14 cellular contexts compared by ENCODE assay signal in genomic region chr9:121294181-121294743, GRCh38. TPM values are rescaled to one million over a fixed set of nuclear protein-coding genes. Genes with fewer than 3 reads are reported as not detected.
DNase-seq lines count a peak whose midpoint lies in the region; ATAC-seq, FAIRE-seq and TF ChIP-seq lines count a peak whose summit lies in the region.
"Had no signal": no experiment of that assay in that cellular context is flagged by ENCODE, and none has a peak within 500 bp of the region (broad histone marks: within the 10 kb centered on the region; RNA-seq: fewer than 3 reads in every experiment).

No MANE protein-coding gene starts in this region.

- intact Hi-C loops in lower lobe of right lung (cut with DNase I), result no loop called here
- intact Hi-C loops in stomach (cut with DNase I; ENCODE audit: low total_unique reads), result no loop called here
- intact Hi-C loops in PC-3 (cut with micrococcal nuclease), result no loop called here

- H3K14ac ChIP-seq in H1 (ENCODE audit: insufficient read length), result no peak overlapping the region

- no peak overlapping the region for H3K9ac ChIP-seq in BLaER1 treated with 17β-estradiol and CSF1 and Interleukin-3, amounts not matched to agents 10 nM and 100 nM
- H3K9ac ChIP-seq in H1 (replicated peaks in 1 of 4; ENCODE audit: extremely low read depth in 1 of 4, low read depth in 3 of 4, low read length in 3 of 4) (no peak overlapping the region), PC-3 (ENCODE audit: low read length) (no peak overlapping the region), MM.1S (ENCODE audit: low read length) (no peak overlapping the region)

- H4K5ac ChIP-seq in H1 (ENCODE audit: insufficient read length, low read depth, low read length), result no peak overlapping the region

- H4K91ac ChIP-seq in H1 (replicated peaks; ENCODE audit: insufficient read length, low read length), result peak overlapping the region; percentile 5

- H2BK5ac ChIP-seq in H1 (ENCODE audit: low read depth, low read length), result no peak overlapping the region

- no peak overlapping the region for H4K8ac ChIP-seq in H1 (ENCODE audit: extremely low read depth, insufficient read depth, low read length)

- no peak overlapping the region for H3K23ac ChIP-seq in H1 (ENCODE audit: insufficient read length)

- H3K27ac ChIP-seq in BLaER1 treated with 17β-estradiol and CSF1 and Interleukin-3, amounts not matched to agents 10 nM and 100 nM, result no peak overlapping the region
- H3K27ac ChIP-seq in H1 (ENCODE audit: low read depth, low read length), result no peak overlapping the region
- peak overlapping the region; percentile 83 for H3K27ac ChIP-seq in lower lobe of right lung
- H3K27ac ChIP-seq in stomach, result peak overlapping the region; percentile 76 to 96 (median 87)
- no peak overlapping the region for H3K27ac ChIP-seq in PC-3 (ENCODE audit: low read length)
- H3K27ac ChIP-seq in MM.1S (ENCODE audit: low read length), result no peak overlapping the region

- H3K27me3 ChIP-seq in BLaER1 treated with 17β-estradiol and CSF1 and Interleukin-3, amounts not matched to agents 10 nM and 100 nM, result no peaks in the 10 kb centered on the region; a peak in 1 of 22 replicates
- H3K27me3 ChIP-seq in H1 (replicated peaks in 1 of 4; ENCODE audit: control insufficient read depth in 3 of 4, extremely low read depth in 1 of 4, insufficient read depth in 3 of 4, low read length in 3 of 4), result peaks cover 0 to 3% (median 2%) of the 10 kb centered on the region in 4 experiments; a peak in 3 of 7 replicates
- no peaks in the 10 kb centered on the region for H3K27me3 ChIP-seq in lower lobe of right lung (ENCODE audit: low read depth)
- H3K27me3 ChIP-seq in stomach, result no peaks in the 10 kb centered on the region
- H3K27me3 ChIP-seq in PC-3 (ENCODE audit: low read length), result no peaks in the 10 kb centered on the region
- peaks cover 5% of the 10 kb centered on the region for H3K27me3 ChIP-seq in MM.1S (replicated peaks; ENCODE audit: insufficient read depth, low read length)

- H2BK12ac ChIP-seq in H1 (ENCODE audit: low read depth, low read length), result no peak overlapping the region

- H3K9me2 ChIP-seq in PC-3 (replicated peaks; ENCODE audit: low read length) (no peaks in the 10 kb centered on the region), MM.1S (replicated peaks; ENCODE audit: insufficient read depth, low read length) (no peaks in the 10 kb centered on the region)

- TF ChIP-seq EP300 in H1 (IDR thresholded peaks at IDR 0.05; ENCODE audit: borderline replicate concordance in 1 of 2, low read depth in 2 of 2, low read length in 2 of 2), result no peak
- TF ChIP-seq EP300 in stomach (IDR thresholded peaks at IDR 0.05), result no peak

- no peak for FAIRE-seq in H1 (lab: Jason Lieb, UNC)
- FAIRE-seq: urothelium cell line had no signal

- BruUV-seq in PC-3 (replicated peaks; lab: Mats Ljungman, UMichigan), result no TSS peak

- H3K23me2 ChIP-seq in H1 (ENCODE audit: low read depth, low read length), result peaks cover 2% of the 10 kb centered on the region; the same call in 1 of the 2 replicates

- peak overlapping the region; percentile 10 to 63 (median 36); a peak in 19 of 22 replicates for H3K4me2 ChIP-seq in BLaER1 treated with 17β-estradiol and CSF1 and Interleukin-3, amounts not matched to agents 10 nM and 100 nM
- no peak overlapping the region for H3K4me2 ChIP-seq in H1 (ENCODE audit: insufficient read depth in 1 of 2, low read depth in 2 of 2, low read length in 2 of 2)
- no peak overlapping the region for H3K4me2 ChIP-seq in PC-3 (ENCODE audit: low read length)
- no peak overlapping the region for H3K4me2 ChIP-seq in MM.1S (ENCODE audit: low read depth, low read length)

- H3K36me3 ChIP-seq in BLaER1 treated with 17β-estradiol and CSF1 and Interleukin-3, amounts not matched to agents 10 nM and 100 nM, result peaks cover 0 to 47% (median 0%) of the 10 kb centered on the region in 11 experiments; a peak in 6 of 22 replicates
- no peaks in the 10 kb centered on the region for H3K36me3 ChIP-seq in H1 (ENCODE audit: control insufficient read depth in 2 of 4, insufficient read depth in 4 of 4, low read length in 3 of 4)
- no peaks in the 10 kb centered on the region for H3K36me3 ChIP-seq in lower lobe of right lung
- H3K36me3 ChIP-seq in stomach, result peaks cover 0 to 33% (median 0%) of the 10 kb centered on the region in 4 donors
- no peaks in the 10 kb centered on the region for H3K36me3 ChIP-seq in PC-3 (ENCODE audit: low read depth, low read length)
- no peaks in the 10 kb centered on the region for H3K36me3 ChIP-seq in MM.1S (replicated peaks; ENCODE audit: insufficient read depth, low read length)

- CTCF ChIA-PET in H1 (lab: Charles Lee; ENCODE audit: partially characterized antibody), result interaction anchor here (0.6 to 3.2 kb wide), 7 partner anchors 14 to 728 kb away, joined by 3 to 15 read pairs (median 4); partner anchors contain the start of gene GSN
- CTCF ChIA-PET in PC-3 (lab: Charles Lee), result no interaction called here

- no peak overlapping the region for H3K56ac ChIP-seq in H1 (replicated peaks; ENCODE audit: insufficient read length, low read depth, low read length)

- H2AFZ ChIP-seq in H1 (ENCODE audit: low read length) (no peak overlapping the region), PC-3 (ENCODE audit: low read length) (no peak overlapping the region), MM.1S (ENCODE audit: low read length) (no peak overlapping the region)

- 90% methylated on average over 6 of the region's 6 CpGs; no CpG with 5 or more reads in 1 of the 2 experiments for WGBS in H1 (ENCODE audit: extremely low coverage in 1 of 2, insufficient coverage in 1 of 2, insufficient read length in 1 of 2, insufficient replicate concordance in 2 of 2, low coverage in 1 of 2, low lambda C conversion rate in 2 of 2, missing lambda C conversion rate in 1 of 2), 2 experiments
- 67 to 77% (median 70%) methylated on average over 5 to 6 of the region's 6 CpGs for WGBS in stomach, 5 donors

- H3K4ac ChIP-seq in H1 (replicated peaks; ENCODE audit: insufficient read length, low read depth, low read length), result no peak overlapping the region

- TF ChIP-seq CTCF in H1 (IDR thresholded peaks at IDR 0.05; ENCODE audit: control extremely low read depth in 1 of 3, insufficient read depth in 1 of 3, low read depth in 1 of 3, low read length in 3 of 3) (no peak), lower lobe of right lung (IDR thresholded peaks at IDR 0.05) (no peak), stomach (IDR thresholded peaks at IDR 0.05) (no peak), PC-3 (conservative IDR thresholded peaks at IDR 0.05; ENCODE audit: low read depth, low read length) (no peak), MM.1S (IDR thresholded peaks at IDR 0.05; ENCODE audit: low read length) (no peak)

- no peaks in the 10 kb centered on the region for H3K9me3 ChIP-seq in BLaER1 treated with 17β-estradiol and CSF1 and Interleukin-3, amounts not matched to agents 10 nM and 100 nM (replicated peaks in 1 of 11)
- H3K9me3 ChIP-seq in H1 (ENCODE audit: insufficient read depth in 2 of 2, low read depth in 1 of 2, low read length in 1 of 2) (no peaks in the 10 kb centered on the region), lower lobe of right lung (no peaks in the 10 kb centered on the region), stomach (no peaks in the 10 kb centered on the region), PC-3 (ENCODE audit: low read length) (no peaks in the 10 kb centered on the region), MM.1S (replicated peaks; ENCODE audit: insufficient read depth, low read length) (no peaks in the 10 kb centered on the region)

- ATAC-seq in lower lobe of right lung (no peak), PC-3 (no peak)
- ATAC-seq: activated naive CD8-positive, alpha-beta T cell treated with anti-CD3 and anti-CD28 coated beads, Interleukin-2, amount 50 U/mL, for 24 hours; T-helper 17 cell had no signal

- H3F3A ChIP-seq in PC-3 (ENCODE audit: low read length, unreplicated experiment), result no peaks in the 10 kb centered on the region
- H3F3A ChIP-seq in MM.1S (ENCODE audit: insufficient read depth, low read length), result no peaks in the 10 kb centered on the region

- POLR2A ChIA-PET in H1 (lab: Charles Lee; ENCODE audit: partially characterized antibody), result no interaction called here
- POLR2A ChIA-PET in PC-3 (lab: Charles Lee; ENCODE audit: unreplicated experiment), result no interaction called here

- TF ChIP-seq RAD21 in H1 (IDR thresholded peaks at IDR 0.05 in 1 of 2, conservative IDR thresholded peaks at IDR 0.05 in 1 of 2; ENCODE audit: low read depth in 2 of 2, low read length in 2 of 2), result no peak

- no peak overlapping the region for H3K4me3 ChIP-seq in BLaER1 treated with 17β-estradiol and CSF1 and Interleukin-3, amounts not matched to agents 10 nM and 100 nM
- H3K4me3 ChIP-seq in H1 (ENCODE audit: extremely low read depth in 1 of 4, insufficient read depth in 2 of 4, low read depth in 3 of 4, low read length in 4 of 4) (no peak overlapping the region), lower lobe of right lung (no peak overlapping the region), stomach (peak overlapping the region in 1 of 4 donors; percentile 1), PC-3 (ENCODE audit: low read length) (no peak overlapping the region), MM.1S (ENCODE audit: low read length) (no peak overlapping the region)

- no peak overlapping the region for H2BK120ac ChIP-seq in H1 (replicated peaks; ENCODE audit: low read depth, low read length)

- H3K4me1 ChIP-seq in BLaER1 treated with 17β-estradiol and CSF1 and Interleukin-3, amounts not matched to agents 10 nM and 100 nM, result peaks cover 52 to 84% (median 63%) of the 10 kb centered on the region in 10 experiments
- peaks cover 10 to 24% (median 19%) of the 10 kb centered on the region in 4 experiments for H3K4me1 ChIP-seq in H1 (replicated peaks in 1 of 4; ENCODE audit: control insufficient read depth in 3 of 4, insufficient read depth in 4 of 4, low read length in 3 of 4)
- peaks cover 64% of the 10 kb centered on the region for H3K4me1 ChIP-seq in lower lobe of right lung
- peaks cover 62 to 98% (median 84%) of the 10 kb centered on the region in 4 donors for H3K4me1 ChIP-seq in stomach
- H3K4me1 ChIP-seq in PC-3 (ENCODE audit: insufficient read depth, low read length), result peaks cover 3% of the 10 kb centered on the region; the same call in 1 of the 2 replicates
- no peaks in the 10 kb centered on the region for H3K4me1 ChIP-seq in MM.1S (ENCODE audit: low read length)

- no peaks in the 10 kb centered on the region; the same call in 1 of the 2 replicates for H3K79me1 ChIP-seq in H1 (ENCODE audit: low read depth, low read length)

- peaks cover 0 to 87% (median 0%) of the 10 kb centered on the region in 11 experiments; a peak in 6 of 22 replicates for H4K20me1 ChIP-seq in BLaER1 treated with 17β-estradiol and CSF1 and Interleukin-3, amounts not matched to agents 10 nM and 100 nM
- peaks cover 7 to 9% of the 10 kb centered on the region in 2 experiments for H4K20me1 ChIP-seq in H1 (replicated peaks in 1 of 2; ENCODE audit: control insufficient read depth in 1 of 2, insufficient read depth in 2 of 2, low read length in 2 of 2)
- H4K20me1 ChIP-seq in PC-3 (ENCODE audit: low read length), result no peaks in the 10 kb centered on the region
- no peaks in the 10 kb centered on the region for H4K20me1 ChIP-seq in MM.1S (ENCODE audit: insufficient read depth, low read length)

- no peak overlapping the region for H2AK5ac ChIP-seq in H1 (ENCODE audit: low read depth, low read length)

- no peak overlapping the region for H2BK20ac ChIP-seq in H1 (ENCODE audit: low read length)

- H3K79me2 ChIP-seq in H1 (ENCODE audit: control insufficient read depth in 1 of 2, insufficient read depth in 2 of 2, low read length in 2 of 2), result no peaks in the 10 kb centered on the region
- no peaks in the 10 kb centered on the region for H3K79me2 ChIP-seq in PC-3 (ENCODE audit: low read length)
- no peaks in the 10 kb centered on the region for H3K79me2 ChIP-seq in MM.1S (ENCODE audit: low read length)

- TF ChIP-seq POLR2A in H1 (IDR thresholded peaks at IDR 0.05; ENCODE audit: control extremely low read depth in 1 of 2, low read depth in 2 of 2, low read length in 2 of 2), result no peak
- no peak for TF ChIP-seq POLR2A in stomach (IDR thresholded peaks at IDR 0.05)

- H3K18ac ChIP-seq in H1 (ENCODE audit: extremely low read depth, low read length), result no peak overlapping the region

- DNase-seq in H1 (ENCODE audit: low read depth in 1 of 2, low spot score in 2 of 2) (no peak), lower lobe of right lung (no peak), stomach (no peak), PC-3 (no peak), NCI-H1694 treated with DMSO at 0.1 percent for 48 hours (lab: John Stamatoyannopoulos, UW) (no peak), MM.1S (no peak)
- no peak for DNase-seq in activated naive CD4-positive, alpha-beta T cell (lab: John Stamatoyannopoulos, UW)
- DNase-seq: activated CD4-positive, alpha-beta T cell treated with anti-CD3 and anti-CD28 coated beads for 48 hours; activated naive CD8-positive, alpha-beta T cell treated with anti-CD3 and anti-CD28 coated beads, Interleukin-2, amount 50 U/mL, for 24 hours; GF-D8; NCI-H2081; T-helper 17 cell had no signal

- no peak overlapping the region for H2BK15ac ChIP-seq in H1 (ENCODE audit: low read length)

RNA-seq across cellular contexts. Expression of gene GSN, which starts 26.3 kb away (rescaled TPM):
- total RNA-seq in H1 (2021; fragmentation: NEBNext Ultra II Directional; extraction: Animal tissue kit (Norgen Biotek cat#: 25700)), result 49.7 and 52.3 TPM in 2 replicates
- 94.5 and 107 TPM in 2 replicates for polyA plus RNA-seq in H1 (2011; rRNA removed)
- polyA plus RNA-seq in H1 (2011; cell fraction: cytosol; rRNA removed), result 101 TPM
- 135 TPM for polyA plus RNA-seq in H1 (2011; cell fraction: nucleus; rRNA removed)
- 54.3 to 109 TPM (median 91.7 TPM) in 4 replicates for polyA plus RNA-seq in H1 (2012, experiment 1 of 2)
- 62.4 TPM for polyA plus RNA-seq in H1 (2012, experiment 2 of 2)
- polyA plus RNA-seq in H1 (2013, experiment 1 of 2), result 15.2 TPM
- polyA plus RNA-seq in H1 (2013, experiment 2 of 2), result 14.2 TPM
- 113 and 127 TPM in 2 replicates for polyA minus RNA-seq in H1 (2011; rRNA and poly(A)+ RNA removed)
- polyA minus RNA-seq in H1 (2011; cell fraction: cytosol; rRNA and poly(A)+ RNA removed), result 70.7 TPM
- 53.4 TPM for polyA minus RNA-seq in H1 (2011; cell fraction: nucleus; rRNA and poly(A)+ RNA removed)
- total RNA-seq in lower lobe of right lung, result 388 TPM
- total RNA-seq in stomach, result 100 to 1,000 TPM; 385 to 909 (median 565) TPM
- 100 to 1,000 TPM; 215 to 742 (median 424) TPM for polyA plus RNA-seq in stomach
- 36.5 and 40.3 TPM in 2 replicates for total RNA-seq in PC-3 (2014; rRNA removed)

Comparison
In these comparisons a context has a peak if more than half of its experiments do, and no peak if none do; other contexts are left out.
1. H3K27ac ChIP-seq: peak in lower lobe of right lung (single experiment) and stomach (5 of 5); none in BLaER1 treated with 17β-estradiol and CSF1 and Interleukin-3, amounts not matched to agents 10 nM and 100 nM (0 of 11), H1 (single experiment), PC-3 (single experiment) and MM.1S (single experiment).
2. H3K4me2 ChIP-seq: peak in BLaER1 treated with 17β-estradiol and CSF1 and Interleukin-3, amounts not matched to agents 10 nM and 100 nM (11 of 11); none in H1 (0 of 2), PC-3 (single experiment) and MM.1S (single experiment).